In genomic region chr20:33516882-33517281, GRCh38 we compare ENCODE assay signal across 1 cellular context.
A peak's percentile ranks its signal among the peaks of the same experiment; 100 is the strongest.
TF ChIP-seq lines count a peak whose summit lies in the region.

No MANE protein-coding gene starts in this region.

TF ChIP-seq in HepG2, 621 proteins besides CTCF, POLR2A, EP300 and RAD21 (continued from another document):
- TF ChIP-seq, protein P1, sequence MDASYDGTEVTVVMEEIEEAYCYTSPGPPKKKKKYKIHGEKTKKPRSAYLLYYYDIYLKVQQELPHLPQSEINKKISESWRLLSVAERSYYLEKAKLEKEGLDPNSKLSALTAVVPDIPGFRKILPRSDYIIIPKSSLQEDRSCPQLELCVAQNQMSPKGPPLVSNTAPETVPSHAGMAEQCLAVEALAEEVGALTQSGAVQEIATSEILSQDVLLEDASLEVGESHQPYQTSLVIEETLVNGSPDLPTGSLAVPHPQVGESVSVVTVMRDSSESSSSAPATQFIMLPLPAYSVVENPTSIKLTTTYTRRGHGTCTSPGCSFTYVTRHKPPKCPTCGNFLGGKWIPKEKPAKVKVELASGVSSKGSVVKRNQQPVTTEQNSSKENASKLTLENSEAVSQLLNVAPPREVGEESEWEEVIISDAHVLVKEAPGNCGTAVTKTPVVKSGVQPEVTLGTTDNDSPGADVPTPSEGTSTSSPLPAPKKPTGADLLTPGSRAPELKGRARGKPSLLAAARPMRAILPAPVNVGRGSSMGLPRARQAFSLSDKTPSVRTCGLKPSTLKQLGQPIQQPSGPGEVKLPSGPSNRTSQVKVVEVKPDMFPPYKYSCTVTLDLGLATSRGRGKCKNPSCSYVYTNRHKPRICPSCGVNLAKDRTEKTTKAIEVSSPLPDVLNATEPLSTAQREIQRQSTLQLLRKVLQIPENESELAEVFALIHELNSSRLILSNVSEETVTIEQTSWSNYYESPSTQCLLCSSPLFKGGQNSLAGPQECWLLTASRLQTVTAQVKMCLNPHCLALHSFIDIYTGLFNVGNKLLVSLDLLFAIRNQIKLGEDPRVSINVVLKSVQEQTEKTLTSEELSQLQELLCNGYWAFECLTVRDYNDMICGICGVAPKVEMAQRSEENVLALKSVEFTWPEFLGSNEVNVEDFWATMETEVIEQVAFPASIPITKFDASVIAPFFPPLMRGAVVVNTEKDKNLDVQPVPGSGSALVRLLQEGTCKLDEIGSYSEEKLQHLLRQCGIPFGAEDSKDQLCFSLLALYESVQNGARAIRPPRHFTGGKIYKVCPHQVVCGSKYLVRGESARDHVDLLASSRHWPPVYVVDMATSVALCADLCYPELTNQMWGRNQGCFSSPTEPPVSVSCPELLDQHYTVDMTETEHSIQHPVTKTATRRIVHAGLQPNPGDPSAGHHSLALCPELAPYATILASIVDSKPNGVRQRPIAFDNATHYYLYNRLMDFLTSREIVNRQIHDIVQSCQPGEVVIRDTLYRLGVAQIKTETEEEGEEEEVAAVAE (CRISPR knock-in tag; IDR thresholded peaks at IDR 0.05; ENCODE audit: borderline replicate concordance), result no peak
- TF ChIP-seq ZBTB7A (CRISPR knock-in tag; IDR thresholded peaks at IDR 0.05) (no peak), PHF8 (CRISPR knock-in tag; IDR thresholded peaks at IDR 0.05) (no peak), ZSCAN29 (CRISPR knock-in tag; conservative IDR thresholded peaks at IDR 0.05) (0 out of 2 replicates have a peak, but pooled peaks have one; percentile 26), KLF6 (CRISPR knock-in tag; IDR thresholded peaks at IDR 0.05) (no peak), ZNF512B (CRISPR knock-in tag; IDR thresholded peaks at IDR 0.05; ENCODE audit: borderline replicate concordance) (no peak), ZNF607 (CRISPR knock-in tag; IDR thresholded peaks at IDR 0.05; ENCODE audit: borderline replicate concordance) (no peak), NFE2 (CRISPR knock-in tag; IDR thresholded peaks at IDR 0.05) (peak; percentile 57; the same call in 1 of the 2 replicates), MAFF (IDR thresholded peaks at IDR 0.05; ENCODE audit: low read depth, low read length) (peak; percentile 99), NPAS2 (CRISPR knock-in tag; IDR thresholded peaks at IDR 0.05; ENCODE audit: borderline replicate concordance) (no peak)
- TF ChIP-seq, protein P2, sequence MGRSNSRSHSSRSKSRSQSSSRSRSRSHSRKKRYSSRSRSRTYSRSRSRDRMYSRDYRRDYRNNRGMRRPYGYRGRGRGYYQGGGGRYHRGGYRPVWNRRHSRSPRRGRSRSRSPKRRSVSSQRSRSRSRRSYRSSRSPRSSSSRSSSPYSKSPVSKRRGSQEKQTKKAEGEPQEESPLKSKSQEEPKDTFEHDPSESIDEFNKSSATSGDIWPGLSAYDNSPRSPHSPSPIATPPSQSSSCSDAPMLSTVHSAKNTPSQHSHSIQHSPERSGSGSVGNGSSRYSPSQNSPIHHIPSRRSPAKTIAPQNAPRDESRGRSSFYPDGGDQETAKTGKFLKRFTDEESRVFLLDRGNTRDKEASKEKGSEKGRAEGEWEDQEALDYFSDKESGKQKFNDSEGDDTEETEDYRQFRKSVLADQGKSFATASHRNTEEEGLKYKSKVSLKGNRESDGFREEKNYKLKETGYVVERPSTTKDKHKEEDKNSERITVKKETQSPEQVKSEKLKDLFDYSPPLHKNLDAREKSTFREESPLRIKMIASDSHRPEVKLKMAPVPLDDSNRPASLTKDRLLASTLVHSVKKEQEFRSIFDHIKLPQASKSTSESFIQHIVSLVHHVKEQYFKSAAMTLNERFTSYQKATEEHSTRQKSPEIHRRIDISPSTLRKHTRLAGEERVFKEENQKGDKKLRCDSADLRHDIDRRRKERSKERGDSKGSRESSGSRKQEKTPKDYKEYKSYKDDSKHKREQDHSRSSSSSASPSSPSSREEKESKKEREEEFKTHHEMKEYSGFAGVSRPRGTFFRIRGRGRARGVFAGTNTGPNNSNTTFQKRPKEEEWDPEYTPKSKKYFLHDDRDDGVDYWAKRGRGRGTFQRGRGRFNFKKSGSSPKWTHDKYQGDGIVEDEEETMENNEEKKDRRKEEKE (IDR thresholded peaks at IDR 0.05), result no peak
